ENCODE assay signal across 28 cellular contexts in the genomic region with DNA sequence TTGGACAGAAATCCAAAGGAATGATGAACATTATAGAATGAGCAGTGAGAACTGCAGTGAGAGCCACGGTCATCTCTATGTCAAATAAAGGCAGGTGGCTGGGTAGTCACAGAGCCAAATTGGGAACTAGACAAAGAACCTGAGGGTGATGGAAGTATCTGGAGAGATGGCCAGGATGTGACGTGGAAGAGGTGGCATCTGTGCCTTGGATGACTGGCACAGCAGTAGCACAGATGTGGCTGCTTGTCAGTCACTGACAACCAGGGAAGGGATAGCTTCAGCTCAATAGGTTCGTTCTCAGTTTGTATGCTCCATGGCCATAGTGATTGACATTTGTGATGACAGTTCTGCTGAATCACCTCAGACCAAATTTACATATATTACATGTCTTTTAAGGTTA.
"Had no signal": no experiment of that assay in that cellular context is flagged by ENCODE, and none has a peak within 500 bp of the region (broad histone marks: within the 10 kb centered on the region; RNA-seq: fewer than 3 reads in every experiment).

No MANE protein-coding gene starts in this region.

- H3K27ac ChIP-seq: adrenal gland, body of pancreas, colonic mucosa, epithelial cell of prostate, esophagus squamous epithelium, gastroesophageal sphincter, heart right ventricle had no signal

- H3K36me3 Mint-ChIP-seq: activated naive CD8-positive, alpha-beta T cell treated with anti-CD3 and anti-CD28 coated beads for 36 hours had no signal

- H3K27me3 Mint-ChIP-seq: activated CD4-positive, alpha-beta T cell treated with anti-CD3 and anti-CD28 coated beads for 36 hours; activated naive CD8-positive, alpha-beta T cell treated with anti-CD3 and anti-CD28 coated beads for 36 hours; activated naive CD8-positive, alpha-beta T cell treated with anti-CD3 and anti-CD28 coated beads, Interleukin-2, amount 50 U/mL, for 24 hours; activated T-cell treated with anti-CD3 and anti-CD28 coated beads, Interleukin-2, amount 50 U/mL, for 24 hours had no signal

- DNase-seq: activated CD4-positive, alpha-beta memory T cell treated with anti-CD3 and anti-CD28 coated beads, Interleukin-2, amount 10 ng/mL, durations not matched to agents 7 days and 5 days; activated CD4-positive, alpha-beta T cell treated with anti-CD3 and anti-CD28 coated beads for 36 hours; activated CD4-positive, alpha-beta T cell treated with anti-CD3 and anti-CD28 coated beads, Interleukin-2, amount 10 ng/mL, durations not matched to agents 7 days and 5 days; activated CD4-positive, alpha-beta T cell treated with anti-CD3 and anti-CD28 coated beads, Interleukin-2, amount 50 U/mL, for 4 hours; activated CD4-positive, CD25-positive, alpha-beta regulatory T cell; activated CD4-positive, CD25-positive, alpha-beta regulatory T cell treated with anti-CD3 and anti-CD28 coated beads, Interleukin-2, amount 50 U/mL, for 72 hours; activated CD8-positive, alpha-beta memory T cell treated with anti-CD3 and anti-CD28 coated beads, Interleukin-2, amount 50 U/mL, for 48 hours; activated gamma-delta T cell; activated naive CD4-positive, alpha-beta T cell; activated naive CD4-positive, alpha-beta T cell treated with anti-CD3 and anti-CD28 coated beads, Interleukin-2, amount 50 U/mL, for 16 hours; activated naive CD8-positive, alpha-beta T cell treated with anti-CD3 and anti-CD28 coated beads for 36 hours; activated naive CD8-positive, alpha-beta T cell treated with anti-CD3 and anti-CD28 coated beads, Interleukin-2, amount 50 U/mL, for 24 hours; activated T-cell treated with anti-CD3 and anti-CD28 coated beads for 4 hours; activated T-cell treated with anti-CD3 and anti-CD28 coated beads, Interleukin-2, amount 50 U/mL, for 24 hours; activated T-cell treated with anti-CD3 and anti-CD28 coated beads, Interleukin-2, amount 50 U/mL, for 72 hours; adrenal gland; amygdala; aorta; body of pancreas; caudate nucleus; colonic mucosa; effector CD8-positive, alpha-beta T cell; esophagus squamous epithelium; foreskin melanocyte; heart right ventricle; T-helper 2 cell had no signal

- H3K27ac Mint-ChIP-seq: activated CD4-positive, alpha-beta memory T cell treated with anti-CD3 and anti-CD28 coated beads, Interleukin-2, amount 10 ng/mL, durations not matched to agents 7 days and 5 days; activated CD4-positive, alpha-beta T cell treated with anti-CD3 and anti-CD28 coated beads for 36 hours; activated CD4-positive, alpha-beta T cell treated with anti-CD3 and anti-CD28 coated beads, Interleukin-2, amount 10 ng/mL, durations not matched to agents 7 days and 5 days; activated naive CD8-positive, alpha-beta T cell treated with anti-CD3 and anti-CD28 coated beads for 36 hours; activated naive CD8-positive, alpha-beta T cell treated with anti-CD3 and anti-CD28 coated beads, Interleukin-2, amount 50 U/mL, for 24 hours; activated T-cell treated with anti-CD3 and anti-CD28 coated beads, Interleukin-2, amount 50 U/mL, for 24 hours; activated T-cell treated with anti-CD3 and anti-CD28 coated beads, Interleukin-2, amount 50 U/mL, for 72 hours had no signal

- ATAC-seq: activated CD4-positive, alpha-beta T cell treated with anti-CD3 and anti-CD28 coated beads for 36 hours; activated naive CD8-positive, alpha-beta T cell treated with anti-CD3 and anti-CD28 coated beads, Interleukin-2, amount 50 U/mL, for 24 hours; activated T-cell treated with anti-CD3 and anti-CD28 coated beads, Interleukin-2, amount 50 U/mL, for 72 hours; body of pancreas; gastroesophageal sphincter; heart right ventricle had no signal

- H3K4me1 Mint-ChIP-seq: activated CD4-positive, alpha-beta memory T cell treated with anti-CD3 and anti-CD28 coated beads, Interleukin-2, amount 10 ng/mL, durations not matched to agents 7 days and 5 days; activated CD4-positive, alpha-beta T cell treated with anti-CD3 and anti-CD28 coated beads for 36 hours; activated CD4-positive, alpha-beta T cell treated with anti-CD3 and anti-CD28 coated beads, Interleukin-2, amount 10 ng/mL, durations not matched to agents 7 days and 5 days; activated naive CD8-positive, alpha-beta T cell treated with anti-CD3 and anti-CD28 coated beads, Interleukin-2, amount 50 U/mL, for 24 hours had no signal

- H3K9me3 ChIP-seq: adrenal gland, body of pancreas, colonic mucosa, esophagus squamous epithelium, heart right ventricle had no signal

- H3K36me3 ChIP-seq: adrenal gland, colonic mucosa, esophagus squamous epithelium, gastroesophageal sphincter, heart right ventricle had no signal

- H3K4me3 ChIP-seq: adrenal gland, body of pancreas, colonic mucosa, esophagus squamous epithelium, gastroesophageal sphincter, heart right ventricle had no signal

- H3K4me1 ChIP-seq: adrenal gland, body of pancreas, esophagus squamous epithelium, gastroesophageal sphincter, heart right ventricle had no signal

- H3K9me3 Mint-ChIP-seq: activated CD4-positive, alpha-beta memory T cell treated with anti-CD3 and anti-CD28 coated beads, Interleukin-2, amount 10 ng/mL, durations not matched to agents 7 days and 5 days; activated CD4-positive, alpha-beta T cell treated with anti-CD3 and anti-CD28 coated beads, Interleukin-2, amount 10 ng/mL, durations not matched to agents 7 days and 5 days; activated naive CD8-positive, alpha-beta T cell treated with anti-CD3 and anti-CD28 coated beads for 36 hours; activated naive CD8-positive, alpha-beta T cell treated with anti-CD3 and anti-CD28 coated beads, Interleukin-2, amount 50 U/mL, for 24 hours had no signal

- H3K4me3 Mint-ChIP-seq: activated CD4-positive, alpha-beta memory T cell treated with anti-CD3 and anti-CD28 coated beads, Interleukin-2, amount 10 ng/mL, durations not matched to agents 7 days and 5 days; activated CD4-positive, alpha-beta T cell treated with anti-CD3 and anti-CD28 coated beads for 36 hours; activated CD4-positive, alpha-beta T cell treated with anti-CD3 and anti-CD28 coated beads, Interleukin-2, amount 10 ng/mL, durations not matched to agents 7 days and 5 days; activated naive CD8-positive, alpha-beta T cell treated with anti-CD3 and anti-CD28 coated beads for 36 hours; activated naive CD8-positive, alpha-beta T cell treated with anti-CD3 and anti-CD28 coated beads, Interleukin-2, amount 50 U/mL, for 24 hours; activated T-cell treated with anti-CD3 and anti-CD28 coated beads, Interleukin-2, amount 50 U/mL, for 24 hours; activated T-cell treated with anti-CD3 and anti-CD28 coated beads, Interleukin-2, amount 50 U/mL, for 72 hours had no signal

- H3K27me3 ChIP-seq: adrenal gland, body of pancreas, colonic mucosa, esophagus squamous epithelium, gastroesophageal sphincter, heart right ventricle had no signal
